19 cellular contexts compared by ENCODE assay signal in the genomic region with DNA sequence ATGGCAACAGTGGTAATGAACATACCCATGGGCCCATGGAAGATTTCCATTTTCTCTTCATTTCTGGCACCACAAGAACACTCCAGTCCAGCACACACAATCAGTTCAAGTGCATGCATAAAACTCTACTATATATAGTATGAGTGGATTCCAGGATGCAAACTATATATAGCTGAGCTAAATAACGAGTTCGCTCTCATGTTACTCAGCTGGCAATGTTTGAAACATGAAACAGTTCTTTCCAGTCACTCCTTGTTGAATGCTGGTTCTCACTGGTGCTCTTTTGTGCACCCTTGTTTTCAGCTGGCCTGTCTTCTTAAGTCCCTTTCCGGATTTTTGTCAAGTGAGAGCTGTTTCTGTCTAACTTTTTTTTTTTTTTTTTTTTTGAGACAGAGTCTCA.
DNase-seq lines count a peak whose midpoint lies in the region; ATAC-seq and TF ChIP-seq lines count a peak whose summit lies in the region.
"Had no signal": no experiment of that assay in that cellular context is flagged by ENCODE, and none has a peak within 500 bp of the region (broad histone marks: within the 10 kb centered on the region; RNA-seq: fewer than 3 reads in every experiment).

No MANE protein-coding gene starts in this region.

- DNase-seq in EH (ENCODE audit: low read depth) (peak; percentile 25), NCI-H446 treated with DMSO at 0.1 percent for 48 hours (lab: John Stamatoyannopoulos, UW) (peak; percentile 10), heart left ventricle (peak in 1 of 5 donors; percentile 9), activated gamma-delta T cell treated with Interleukin-2 at 50 U/mL for 16 hours (no peak), GM10248 (ENCODE audit: extremely low spot score) (no peak)
- DNase-seq in effector CD8-positive, alpha-beta T cell (lab: John Stamatoyannopoulos, UW) = no peak
- DNase-seq in activated CD8-positive, alpha-beta memory T cell treated with anti-CD3 and anti-CD28 coated beads for 24 hours = no peak
- DNase-seq: activated CD4-positive, alpha-beta T cell treated with anti-CD3 and anti-CD28 coated beads, Interleukin-2, amount 10 ng/mL, durations not matched to agents 24 days and 14 days; activated naive CD8-positive, alpha-beta T cell treated with anti-CD3 and anti-CD28 coated beads, Interleukin-2, amount 50 U/mL, for 24 hours; BE2C; EL; NCI-H1105 treated with DMSO at 0.1 percent for 48 hours; NCI-H2227 treated with DMSO at 0.1 percent for 48 hours; SIG-M5; stimulated activated CD4-positive, alpha-beta T cell treated with anti-CD3 and anti-CD28 coated beads, Interleukin-15, amount 100 ng/mL, for 24 hours had no signal

- 12 to 26% (median 22%) methylated on average over 3 of the region's 3 CpGs for WGBS in heart left ventricle, 4 donors

- CTCF ChIA-PET in GM10248 (lab: Yijun Ruan, JAX) = interaction anchor here (0.8 kb wide), 1 partner anchor 31 kb away, joined by 4 read pairs; no protein-coding TSS in a partner anchor

- TF ChIP-seq POLR2A in heart left ventricle (IDR thresholded peaks at IDR 0.05) = no peak

- H3K27me3 Mint-ChIP-seq in nephron (ENCODE audit: low read depth) = peaks cover 4% of the 10 kb centered on the region

- no peaks in the 10 kb centered on the region for H3K36me3 ChIP-seq in heart left ventricle
- H3K36me3 ChIP-seq: BE2C, HAP-1 had no signal

- ATAC-seq in heart left ventricle = peak; percentile 78 to 94 (median 89)
- ATAC-seq: A549; activated naive CD8-positive, alpha-beta T cell treated with anti-CD3 and anti-CD28 coated beads, Interleukin-2, amount 50 U/mL, for 24 hours had no signal

- no peaks in the 10 kb centered on the region for H3K36me3 Mint-ChIP-seq in nephron (ENCODE audit: low read depth)

- H3K4me1 Mint-ChIP-seq in nephron = peaks cover 53% of the 10 kb centered on the region
- H3K4me1 Mint-ChIP-seq: activated naive CD8-positive, alpha-beta T cell treated with anti-CD3 and anti-CD28 coated beads, Interleukin-2, amount 50 U/mL, for 24 hours had no signal

- H3K9me3 Mint-ChIP-seq in nephron = no peaks in the 10 kb centered on the region
- H3K9me3 Mint-ChIP-seq: activated CD4-positive, alpha-beta T cell treated with anti-CD3 and anti-CD28 coated beads, Interleukin-2, amount 10 ng/mL, durations not matched to agents 24 days and 14 days; activated naive CD8-positive, alpha-beta T cell treated with anti-CD3 and anti-CD28 coated beads, Interleukin-2, amount 50 U/mL, for 24 hours; T-helper 1 cell treated with Interleukin-12 subunit alpha and Interleukin-12 subunit beta and Interleukin-4 antibody, amounts not matched to agents 30 μg/mL and 1 μg/mL, for 36 hours had no signal

- H3K27ac Mint-ChIP-seq in nephron = peak overlapping the region; percentile 57 to 69 (median 62)
- H3K27ac Mint-ChIP-seq: activated CD4-positive, alpha-beta T cell treated with anti-CD3 and anti-CD28 coated beads, Interleukin-2, amount 10 ng/mL, durations not matched to agents 24 days and 14 days; activated naive CD8-positive, alpha-beta T cell treated with anti-CD3 and anti-CD28 coated beads, Interleukin-2, amount 50 U/mL, for 24 hours; T-helper 1 cell treated with Interleukin-12 subunit alpha and Interleukin-12 subunit beta and Interleukin-4 antibody, amounts not matched to agents 30 μg/mL and 1 μg/mL, for 36 hours had no signal

- peak overlapping the region in 2 of 3 experiments; percentile 57 to 61 for H3K4me3 Mint-ChIP-seq in nephron
- H3K4me3 Mint-ChIP-seq: activated CD4-positive, alpha-beta T cell treated with anti-CD3 and anti-CD28 coated beads, Interleukin-2, amount 10 ng/mL, durations not matched to agents 24 days and 14 days; activated naive CD8-positive, alpha-beta T cell treated with anti-CD3 and anti-CD28 coated beads, Interleukin-2, amount 50 U/mL, for 24 hours; T-helper 1 cell treated with Interleukin-12 subunit alpha and Interleukin-12 subunit beta and Interleukin-4 antibody, amounts not matched to agents 30 μg/mL and 1 μg/mL, for 36 hours had no signal

- H3K4me3 ChIP-seq in heart left ventricle = no peak overlapping the region
- H3K4me3 ChIP-seq: A549, HAP-1 had no signal

- TF ChIP-seq CTCF in heart left ventricle (IDR thresholded peaks at IDR 0.05) (no peak), nephron (IDR thresholded peaks at IDR 0.05; ENCODE audit: unreplicated experiment in 3 of 3) (no peak), GM10248 (IDR thresholded peaks at IDR 0.05; ENCODE audit: control extremely low read depth, extremely low read depth, low read depth, missing control alignments) (no peak)

- POLR2A ChIA-PET in GM10248 (lab: Yijun Ruan, JAX) = interaction anchor here (0.6 to 0.7 kb wide), 2 partner anchors 204 to 562 kb away, joined by 5 read pairs; no protein-coding TSS in a partner anchor

- H3K9me3 ChIP-seq in heart left ventricle = no peaks in the 10 kb centered on the region
- H3K9me3 ChIP-seq: A549, BE2C, HAP-1 had no signal

- H3K27ac ChIP-seq in heart left ventricle = peak overlapping the region in 11 of 12 donors; percentile 19 to 76 (median 71)
- H3K27ac ChIP-seq: A549 had no signal

- no peaks in the 10 kb centered on the region for H3K27me3 ChIP-seq in heart left ventricle
- H3K27me3 ChIP-seq: BE2C had no signal

- H3K4me1 ChIP-seq in heart left ventricle = peaks cover 0 to 20% (median 0%) of the 10 kb centered on the region in 12 donors
- H3K4me1 ChIP-seq: A549, BE2C, HAP-1 had no signal

- intact Hi-C loops in heart left ventricle (cut with DNase I) = no loop called here

Comparison
In these comparisons a context has a peak if more than half of its experiments do, and no peak if none do; other contexts are left out.
1. DNase-seq: peak in EH (single experiment) and NCI-H446 treated with DMSO at 0.1 percent for 48 hours (single experiment); none in activated gamma-delta T cell treated with Interleukin-2 at 50 U/mL for 16 hours (single experiment), effector CD8-positive, alpha-beta T cell (single experiment), activated CD8-positive, alpha-beta memory T cell treated with anti-CD3 and anti-CD28 coated beads for 24 hours (single experiment) and GM10248 (single experiment).